32 cellular contexts compared by ENCODE assay signal in genomic region chr6:80234411-80234810, GRCh38.
"Had no signal": no experiment of that assay in that cellular context is flagged by ENCODE, and none has a peak within 500 bp of the region (broad histone marks: within the 10 kb centered on the region; RNA-seq: fewer than 3 reads in every experiment).

No MANE protein-coding gene starts in this region.

- H3K27me3 ChIP-seq: adrenal gland, breast epithelium, dorsolateral prefrontal cortex, foreskin keratinocyte, gastroesophageal sphincter had no signal

- H3K4me3 ChIP-seq: adrenal gland, breast epithelium, coronary artery, dorsolateral prefrontal cortex, gastroesophageal sphincter had no signal

- H3K9me3 Mint-ChIP-seq: activated CD4-positive, alpha-beta T cell treated with anti-CD3 and anti-CD28 coated beads, Interleukin-2, amount 10 ng/mL, durations not matched to agents 24 days and 14 days; activated naive CD4-positive, alpha-beta T cell treated with anti-CD3 and anti-CD28 coated beads for 36 hours; activated naive CD4-positive, alpha-beta T cell treated with anti-CD3 and anti-CD28 coated beads, Interleukin-2, amount 50 U/mL, for 24 hours; activated naive CD8-positive, alpha-beta T cell treated with anti-CD3 and anti-CD28 coated beads, Interleukin-2, amount 50 U/mL, for 24 hours; activated T-helper 1 cell treated with anti-CD3 and anti-CD28 coated beads, Interleukin-12 subunit alpha, Interleukin-12 subunit beta, Interleukin-2, Interleukin-4 antibody, amounts not matched to agents 30 ng/mL and 10 ng/mL and 1 ng/mL, durations not matched to agents 14 hours and 24 hours and 36 hours; activated T-helper 2 cell treated with anti-CD3 and anti-CD28 coated beads, Interferon-gamma antibody, Interleukin-2, Interleukin-4, amounts not matched to agents 10 μg/mL and 5 μg/mL and 100 μg/mL, durations not matched to agents 14 hours and 24 hours and 36 hours; central memory CD8-positive, alpha-beta T cell; dendritic cell treated with granulocyte-macrophage colony-stimulating factor and Interleukin-4, amounts not matched to agents 40 ng/mL and 50 ng/mL, for 4 days had no signal

- H3K4me3 Mint-ChIP-seq: activated CD4-positive, alpha-beta memory T cell treated with anti-CD3 and anti-CD28 coated beads for 36 hours; activated CD4-positive, alpha-beta T cell treated with anti-CD3 and anti-CD28 coated beads for 36 hours; activated CD4-positive, alpha-beta T cell treated with anti-CD3 and anti-CD28 coated beads, Interleukin-2, amount 10 ng/mL, durations not matched to agents 24 days and 14 days; activated CD8-positive, alpha-beta memory T cell treated with anti-CD3 and anti-CD28 coated beads, Interleukin-2, amount 10 ng/mL, durations not matched to agents 7 days and 5 days; activated CD8-positive, alpha-beta T cell treated with anti-CD3 and anti-CD28 coated beads, Interleukin-2, amount 10 ng/mL, durations not matched to agents 7 days and 5 days; activated naive CD4-positive, alpha-beta T cell treated with anti-CD3 and anti-CD28 coated beads for 36 hours; activated naive CD4-positive, alpha-beta T cell treated with anti-CD3 and anti-CD28 coated beads, Interleukin-2, amount 50 U/mL, for 24 hours; activated naive CD8-positive, alpha-beta T cell treated with anti-CD3 and anti-CD28 coated beads for 36 hours; activated naive CD8-positive, alpha-beta T cell treated with anti-CD3 and anti-CD28 coated beads, Interleukin-2, amount 50 U/mL, for 24 hours; activated T-helper 1 cell treated with anti-CD3 and anti-CD28 coated beads, Interleukin-12 subunit alpha, Interleukin-12 subunit beta, Interleukin-2, Interleukin-4 antibody, amounts not matched to agents 30 ng/mL and 10 ng/mL and 1 ng/mL, durations not matched to agents 14 hours and 24 hours and 36 hours; brain; central memory CD8-positive, alpha-beta T cell; dendritic cell treated with granulocyte-macrophage colony-stimulating factor and Interleukin-4, amounts not matched to agents 40 ng/mL and 50 ng/mL, for 4 days; endodermal cell had no signal

- H3K4me1 Mint-ChIP-seq: activated CD4-positive, alpha-beta T cell treated with anti-CD3 and anti-CD28 coated beads for 36 hours; activated CD4-positive, alpha-beta T cell treated with anti-CD3 and anti-CD28 coated beads, Interleukin-2, amount 10 ng/mL, durations not matched to agents 24 days and 14 days; activated CD8-positive, alpha-beta memory T cell treated with anti-CD3 and anti-CD28 coated beads, Interleukin-2, amount 10 ng/mL, durations not matched to agents 7 days and 5 days; activated naive CD4-positive, alpha-beta T cell treated with anti-CD3 and anti-CD28 coated beads, Interleukin-2, amount 50 U/mL, for 24 hours; activated naive CD8-positive, alpha-beta T cell treated with anti-CD3 and anti-CD28 coated beads for 36 hours; activated naive CD8-positive, alpha-beta T cell treated with anti-CD3 and anti-CD28 coated beads, Interleukin-2, amount 50 U/mL, for 24 hours; central memory CD8-positive, alpha-beta T cell had no signal

- H3K27ac Mint-ChIP-seq: activated CD4-positive, alpha-beta memory T cell treated with anti-CD3 and anti-CD28 coated beads for 36 hours; activated CD4-positive, alpha-beta T cell treated with anti-CD3 and anti-CD28 coated beads for 36 hours; activated CD4-positive, alpha-beta T cell treated with anti-CD3 and anti-CD28 coated beads, Interleukin-2, amount 10 ng/mL, durations not matched to agents 24 days and 14 days; activated CD8-positive, alpha-beta memory T cell treated with anti-CD3 and anti-CD28 coated beads, Interleukin-2, amount 10 ng/mL, durations not matched to agents 7 days and 5 days; activated CD8-positive, alpha-beta T cell treated with anti-CD3 and anti-CD28 coated beads, Interleukin-2, amount 10 ng/mL, durations not matched to agents 7 days and 5 days; activated naive CD4-positive, alpha-beta T cell treated with anti-CD3 and anti-CD28 coated beads for 36 hours; activated naive CD4-positive, alpha-beta T cell treated with anti-CD3 and anti-CD28 coated beads, Interleukin-2, amount 50 U/mL, for 24 hours; activated naive CD8-positive, alpha-beta T cell treated with anti-CD3 and anti-CD28 coated beads for 36 hours; activated naive CD8-positive, alpha-beta T cell treated with anti-CD3 and anti-CD28 coated beads, Interleukin-2, amount 50 U/mL, for 24 hours; activated T-helper 1 cell treated with anti-CD3 and anti-CD28 coated beads, Interleukin-12 subunit alpha, Interleukin-12 subunit beta, Interleukin-2, Interleukin-4 antibody, amounts not matched to agents 30 ng/mL and 10 ng/mL and 1 ng/mL, durations not matched to agents 14 hours and 24 hours and 36 hours; activated T-helper 2 cell treated with anti-CD3 and anti-CD28 coated beads, Interferon-gamma antibody, Interleukin-2, Interleukin-4, amounts not matched to agents 10 μg/mL and 5 μg/mL and 100 μg/mL, durations not matched to agents 14 hours and 24 hours and 36 hours; dendritic cell treated with granulocyte-macrophage colony-stimulating factor and Interleukin-4, amounts not matched to agents 40 ng/mL and 50 ng/mL, for 4 days; endodermal cell had no signal

- H3K36me3 ChIP-seq: adrenal gland, breast epithelium, gastroesophageal sphincter had no signal

- H3K27me3 Mint-ChIP-seq: activated CD4-positive, alpha-beta memory T cell treated with anti-CD3 and anti-CD28 coated beads for 36 hours; activated CD4-positive, alpha-beta T cell treated with anti-CD3 and anti-CD28 coated beads for 36 hours; activated CD4-positive, alpha-beta T cell treated with anti-CD3 and anti-CD28 coated beads, Interleukin-2, amount 10 ng/mL, durations not matched to agents 24 days and 14 days; activated CD8-positive, alpha-beta memory T cell treated with anti-CD3 and anti-CD28 coated beads, Interleukin-2, amount 10 ng/mL, durations not matched to agents 7 days and 5 days; activated naive CD4-positive, alpha-beta T cell treated with anti-CD3 and anti-CD28 coated beads, Interleukin-2, amount 50 U/mL, for 24 hours; activated naive CD8-positive, alpha-beta T cell treated with anti-CD3 and anti-CD28 coated beads for 36 hours; activated naive CD8-positive, alpha-beta T cell treated with anti-CD3 and anti-CD28 coated beads, Interleukin-2, amount 50 U/mL, for 24 hours; brain; central memory CD8-positive, alpha-beta T cell; dendritic cell treated with granulocyte-macrophage colony-stimulating factor and Interleukin-4, amounts not matched to agents 40 ng/mL and 50 ng/mL, for 4 days had no signal

- H3K4me1 ChIP-seq: adrenal gland, breast epithelium, foreskin keratinocyte, gastroesophageal sphincter had no signal

- H3K27ac ChIP-seq: adrenal gland, breast epithelium, coronary artery, dorsolateral prefrontal cortex, foreskin keratinocyte, gastroesophageal sphincter had no signal

- ATAC-seq: activated CD4-positive, alpha-beta T cell treated with anti-CD3 and anti-CD28 coated beads for 36 hours; activated CD8-positive, alpha-beta memory T cell treated with anti-CD3 and anti-CD28 coated beads, Interleukin-2, amount 10 ng/mL, durations not matched to agents 7 days and 5 days; activated CD8-positive, alpha-beta T cell treated with anti-CD3 and anti-CD28 coated beads, Interleukin-2, amount 10 ng/mL, durations not matched to agents 7 days and 5 days; activated naive CD8-positive, alpha-beta T cell treated with anti-CD3 and anti-CD28 coated beads, Interleukin-2, amount 50 U/mL, for 24 hours; esophagus mucosa; foreskin keratinocyte; gastroesophageal sphincter had no signal

- DNase-seq: activated CD4-positive, alpha-beta memory T cell treated with anti-CD3 and anti-CD28 coated beads for 36 hours; activated CD4-positive, alpha-beta T cell treated with anti-CD3 and anti-CD28 coated beads for 36 hours; activated CD4-positive, alpha-beta T cell treated with anti-CD3 and anti-CD28 coated beads, Interleukin-2, amount 10 ng/mL, durations not matched to agents 24 days and 14 days; activated CD4-positive, CD25-positive, alpha-beta regulatory T cell; activated CD4-positive, CD25-positive, alpha-beta regulatory T cell treated with anti-CD3 and anti-CD28 coated beads, Interleukin-2, amount 50 U/mL, for 72 hours; activated CD8-positive, alpha-beta memory T cell treated with anti-CD3 and anti-CD28 coated beads, Interleukin-2, amount 10 ng/mL, durations not matched to agents 7 days and 5 days; activated CD8-positive, alpha-beta memory T cell treated with anti-CD3 and anti-CD28 coated beads, Interleukin-2, amount 50 U/mL, for 4 hours; activated CD8-positive, alpha-beta T cell treated with anti-CD3 and anti-CD28 coated beads, Interleukin-2, amount 10 ng/mL, durations not matched to agents 7 days and 5 days; activated effector memory CD4-positive, alpha-beta T cell treated with anti-CD3 and anti-CD28 coated beads, Interleukin-2, amount 50 U/mL, for 16 hours; activated naive CD4-positive, alpha-beta T cell treated with anti-CD3 and anti-CD28 coated beads for 36 hours; activated naive CD8-positive, alpha-beta T cell treated with anti-CD3 and anti-CD28 coated beads for 36 hours; activated naive CD8-positive, alpha-beta T cell treated with anti-CD3 and anti-CD28 coated beads, Interleukin-2, amount 50 U/mL, for 24 hours; activated T-cell treated with anti-CD3 and anti-CD28 coated beads, Interleukin-2, amount 50 U/mL, for 1 hour; activated T-cell treated with anti-CD3 and anti-CD28 coated beads, Interleukin-2, amount 50 U/mL, for 48 hours; adrenal gland; amygdala; aorta; dorsolateral prefrontal cortex; effector memory CD4-positive, alpha-beta T cell; endodermal cell; foreskin keratinocyte; T-helper 2 cell had no signal

- H3K9me3 ChIP-seq: adrenal gland, breast epithelium, gastroesophageal sphincter had no signal
